Comparison of ENCODE assay signal across 1 cellular context in the genomic region with DNA sequence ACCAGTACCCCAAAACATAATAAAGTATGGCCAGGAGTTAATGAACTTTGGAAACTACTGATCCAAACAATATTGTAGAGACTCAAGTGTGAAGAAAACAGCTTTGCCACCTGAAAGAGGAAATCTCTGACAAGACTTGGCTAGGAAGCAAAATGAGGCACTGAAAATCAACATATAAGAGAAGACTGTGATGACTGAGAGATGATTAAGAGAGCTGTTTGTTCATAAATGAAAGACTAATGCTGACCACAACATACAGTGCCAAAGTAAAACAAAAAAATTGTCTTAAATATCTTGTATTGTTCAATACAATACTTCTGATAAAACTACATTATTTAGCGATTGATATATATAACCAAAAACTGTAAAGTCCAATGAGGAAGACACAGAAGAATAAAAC.
TF ChIP-seq lines count a peak whose summit lies in the region.

No MANE protein-coding gene starts in this region.

TF ChIP-seq in GM12878, 131 proteins besides CTCF, POLR2A, EP300 and RAD21:
- TF ChIP-seq FOXK2 (IDR thresholded peaks at IDR 0.05) (no peak), SMARCA5 (IDR thresholded peaks at IDR 0.05) (no peak), JUNB (IDR thresholded peaks at IDR 0.05) (no peak), ZZZ3 (IDR thresholded peaks at IDR 0.05; ENCODE audit: control insufficient read depth, insufficient read length, low read depth) (no peak), HDGF (IDR thresholded peaks at IDR 0.05) (no peak), TBL1XR1 (IDR thresholded peaks at IDR 0.05; ENCODE audit: low read depth, low read length) (no peak), EZH2 (IDR thresholded peaks at IDR 0.05; ENCODE audit: borderline replicate concordance, control insufficient read depth, low read depth, low read length) (no peak), SREBF1 (IDR thresholded peaks at IDR 0.05; ENCODE audit: low read length) (no peak), SMAD1 (IDR thresholded peaks at IDR 0.05; ENCODE audit: low read depth, partially characterized antibody) (no peak), CBFB (IDR thresholded peaks at IDR 0.05; ENCODE audit: low read depth) (no peak), ZNF622 (IDR thresholded peaks at IDR 0.05) (no peak), SREBF2 (IDR thresholded peaks at IDR 0.05; ENCODE audit: low read length) (no peak), BMI1 (IDR thresholded peaks at IDR 0.05; ENCODE audit: borderline replicate concordance) (no peak), TAF1 (IDR thresholded peaks at IDR 0.05; ENCODE audit: borderline replicate concordance, low read depth, low read length) (no peak), SUZ12 (IDR thresholded peaks at IDR 0.05; ENCODE audit: unreplicated experiment) (no peak)
- TF ChIP-seq, protein P1, sequence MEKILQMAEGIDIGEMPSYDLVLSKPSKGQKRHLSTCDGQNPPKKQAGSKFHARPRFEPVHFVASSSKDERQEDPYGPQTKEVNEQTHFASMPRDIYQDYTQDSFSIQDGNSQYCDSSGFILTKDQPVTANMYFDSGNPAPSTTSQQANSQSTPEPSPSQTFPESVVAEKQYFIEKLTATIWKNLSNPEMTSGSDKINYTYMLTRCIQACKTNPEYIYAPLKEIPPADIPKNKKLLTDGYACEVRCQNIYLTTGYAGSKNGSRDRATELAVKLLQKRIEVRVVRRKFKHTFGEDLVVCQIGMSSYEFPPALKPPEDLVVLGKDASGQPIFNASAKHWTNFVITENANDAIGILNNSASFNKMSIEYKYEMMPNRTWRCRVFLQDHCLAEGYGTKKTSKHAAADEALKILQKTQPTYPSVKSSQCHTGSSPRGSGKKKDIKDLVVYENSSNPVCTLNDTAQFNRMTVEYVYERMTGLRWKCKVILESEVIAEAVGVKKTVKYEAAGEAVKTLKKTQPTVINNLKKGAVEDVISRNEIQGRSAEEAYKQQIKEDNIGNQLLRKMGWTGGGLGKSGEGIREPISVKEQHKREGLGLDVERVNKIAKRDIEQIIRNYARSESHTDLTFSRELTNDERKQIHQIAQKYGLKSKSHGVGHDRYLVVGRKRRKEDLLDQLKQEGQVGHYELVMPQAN (conservative IDR thresholded peaks at IDR 0.05), result no peak
- TF ChIP-seq, protein P2, sequence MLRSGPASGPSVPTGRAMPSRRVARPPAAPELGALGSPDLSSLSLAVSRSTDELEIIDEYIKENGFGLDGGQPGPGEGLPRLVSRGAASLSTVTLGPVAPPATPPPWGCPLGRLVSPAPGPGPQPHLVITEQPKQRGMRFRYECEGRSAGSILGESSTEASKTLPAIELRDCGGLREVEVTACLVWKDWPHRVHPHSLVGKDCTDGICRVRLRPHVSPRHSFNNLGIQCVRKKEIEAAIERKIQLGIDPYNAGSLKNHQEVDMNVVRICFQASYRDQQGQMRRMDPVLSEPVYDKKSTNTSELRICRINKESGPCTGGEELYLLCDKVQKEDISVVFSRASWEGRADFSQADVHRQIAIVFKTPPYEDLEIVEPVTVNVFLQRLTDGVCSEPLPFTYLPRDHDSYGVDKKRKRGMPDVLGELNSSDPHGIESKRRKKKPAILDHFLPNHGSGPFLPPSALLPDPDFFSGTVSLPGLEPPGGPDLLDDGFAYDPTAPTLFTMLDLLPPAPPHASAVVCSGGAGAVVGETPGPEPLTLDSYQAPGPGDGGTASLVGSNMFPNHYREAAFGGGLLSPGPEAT (IDR thresholded peaks at IDR 0.05; ENCODE audit: low read depth), result no peak
- TF ChIP-seq, protein P3, sequence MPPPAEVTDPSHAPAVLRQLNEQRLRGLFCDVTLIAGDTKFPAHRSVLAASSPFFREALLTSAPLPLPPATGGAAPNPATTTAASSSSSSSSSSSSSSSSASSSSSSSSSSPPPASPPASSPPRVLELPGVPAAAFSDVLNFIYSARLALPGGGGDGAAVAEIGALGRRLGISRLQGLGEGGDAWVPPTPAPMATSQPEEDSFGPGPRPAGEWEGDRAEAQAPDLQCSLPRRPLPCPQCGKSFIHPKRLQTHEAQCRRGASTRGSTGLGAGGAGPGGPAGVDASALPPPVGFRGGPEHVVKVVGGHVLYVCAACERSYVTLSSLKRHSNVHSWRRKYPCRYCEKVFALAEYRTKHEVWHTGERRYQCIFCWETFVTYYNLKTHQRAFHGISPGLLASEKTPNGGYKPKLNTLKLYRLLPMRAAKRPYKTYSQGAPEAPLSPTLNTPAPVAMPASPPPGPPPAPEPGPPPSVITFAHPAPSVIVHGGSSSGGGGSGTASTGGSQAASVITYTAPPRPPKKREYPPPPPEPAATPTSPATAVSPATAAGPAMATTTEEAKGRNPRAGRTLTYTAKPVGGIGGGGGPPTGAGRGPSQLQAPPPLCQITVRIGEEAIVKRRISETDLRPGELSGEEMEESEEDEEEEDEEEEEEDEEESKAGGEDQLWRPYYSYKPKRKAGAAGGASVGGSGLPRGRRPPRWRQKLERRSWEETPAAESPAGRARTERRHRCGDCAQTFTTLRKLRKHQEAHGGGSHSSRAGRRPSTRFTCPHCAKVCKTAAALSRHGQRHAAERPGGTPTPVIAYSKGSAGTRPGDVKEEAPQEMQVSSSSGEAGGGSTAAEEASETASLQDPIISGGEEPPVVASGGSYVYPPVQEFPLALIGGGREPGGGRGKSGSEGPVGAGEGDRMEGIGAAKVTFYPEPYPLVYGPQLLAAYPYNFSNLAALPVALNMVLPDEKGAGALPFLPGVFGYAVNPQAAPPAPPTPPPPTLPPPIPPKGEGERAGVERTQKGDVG (CRISPR knock-in tag; IDR thresholded peaks at IDR 0.05), result no peak
- TF ChIP-seq, protein P4, sequence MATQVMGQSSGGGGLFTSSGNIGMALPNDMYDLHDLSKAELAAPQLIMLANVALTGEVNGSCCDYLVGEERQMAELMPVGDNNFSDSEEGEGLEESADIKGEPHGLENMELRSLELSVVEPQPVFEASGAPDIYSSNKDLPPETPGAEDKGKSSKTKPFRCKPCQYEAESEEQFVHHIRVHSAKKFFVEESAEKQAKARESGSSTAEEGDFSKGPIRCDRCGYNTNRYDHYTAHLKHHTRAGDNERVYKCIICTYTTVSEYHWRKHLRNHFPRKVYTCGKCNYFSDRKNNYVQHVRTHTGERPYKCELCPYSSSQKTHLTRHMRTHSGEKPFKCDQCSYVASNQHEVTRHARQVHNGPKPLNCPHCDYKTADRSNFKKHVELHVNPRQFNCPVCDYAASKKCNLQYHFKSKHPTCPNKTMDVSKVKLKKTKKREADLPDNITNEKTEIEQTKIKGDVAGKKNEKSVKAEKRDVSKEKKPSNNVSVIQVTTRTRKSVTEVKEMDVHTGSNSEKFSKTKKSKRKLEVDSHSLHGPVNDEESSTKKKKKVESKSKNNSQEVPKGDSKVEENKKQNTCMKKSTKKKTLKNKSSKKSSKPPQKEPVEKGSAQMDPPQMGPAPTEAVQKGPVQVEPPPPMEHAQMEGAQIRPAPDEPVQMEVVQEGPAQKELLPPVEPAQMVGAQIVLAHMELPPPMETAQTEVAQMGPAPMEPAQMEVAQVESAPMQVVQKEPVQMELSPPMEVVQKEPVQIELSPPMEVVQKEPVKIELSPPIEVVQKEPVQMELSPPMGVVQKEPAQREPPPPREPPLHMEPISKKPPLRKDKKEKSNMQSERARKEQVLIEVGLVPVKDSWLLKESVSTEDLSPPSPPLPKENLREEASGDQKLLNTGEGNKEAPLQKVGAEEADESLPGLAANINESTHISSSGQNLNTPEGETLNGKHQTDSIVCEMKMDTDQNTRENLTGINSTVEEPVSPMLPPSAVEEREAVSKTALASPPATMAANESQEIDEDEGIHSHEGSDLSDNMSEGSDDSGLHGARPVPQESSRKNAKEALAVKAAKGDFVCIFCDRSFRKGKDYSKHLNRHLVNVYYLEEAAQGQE (IDR thresholded peaks at IDR 0.05; ENCODE audit: low read depth, low read length), result no peak
